28 cellular contexts compared by ENCODE assay signal in genomic region chr11:90423378-90423777, GRCh38.
DNase-seq lines count a peak whose midpoint lies in the region; TF ChIP-seq lines count a peak whose summit lies in the region.
"Had no signal": no experiment of that assay in that cellular context is flagged by ENCODE, and none has a peak within 500 bp of the region (broad histone marks: within the 10 kb centered on the region; RNA-seq: fewer than 3 reads in every experiment).

No MANE protein-coding gene starts in this region.

- H3K4me2 ChIP-seq in neural cell (ENCODE audit: low read length) = no peak overlapping the region
- H3K4me2 ChIP-seq: SK-N-SH had no signal

- CTCF ChIA-PET in MCF 10A (lab: Yijun Ruan, JAX) = interaction anchor here (0.7 to 0.8 kb wide), 2 partner anchors 24 to 218 kb away, joined by 3 to 4 read pairs; no protein-coding TSS in a partner anchor

- no peaks in the 10 kb centered on the region for H3K79me2 ChIP-seq in neural cell (replicated peaks; ENCODE audit: insufficient read depth, low read length)

- TF ChIP-seq CTCF in breast epithelium (IDR thresholded peaks at IDR 0.05) (no peak), MCF 10A (IDR thresholded peaks at IDR 0.05; ENCODE audit: unreplicated experiment) (no peak), endodermal cell (conservative IDR thresholded peaks at IDR 0.05) (no peak), neural cell (IDR thresholded peaks at IDR 0.05; ENCODE audit: poor library complexity, severe bottlenecking) (no peak), WERI-Rb-1 (IDR thresholded peaks at IDR 0.05; ENCODE audit: low read depth, low read length) (no peak)

- H3K4me1 Mint-ChIP-seq in MCF 10A (ENCODE audit: insufficient read depth, unreplicated experiment) = no peaks in the 10 kb centered on the region
- no peaks in the 10 kb centered on the region for H3K4me1 Mint-ChIP-seq in endodermal cell
- H3K4me1 Mint-ChIP-seq: activated CD4-positive, alpha-beta memory T cell treated with anti-CD3 and anti-CD28 coated beads, Interleukin-2, amount 10 ng/mL, durations not matched to agents 7 days and 5 days; activated naive CD8-positive, alpha-beta T cell treated with anti-CD3 and anti-CD28 coated beads, Interleukin-2, amount 10 ng/mL, durations not matched to agents 7 days and 5 days; central memory CD8-positive, alpha-beta T cell; neural crest cell had no signal

- H3K9me3 Mint-ChIP-seq in MCF 10A (ENCODE audit: unreplicated experiment) = no peaks in the 10 kb centered on the region
- no peaks in the 10 kb centered on the region for H3K9me3 Mint-ChIP-seq in endodermal cell
- H3K9me3 Mint-ChIP-seq: activated CD4-positive, alpha-beta memory T cell treated with anti-CD3 and anti-CD28 coated beads, Interleukin-2, amount 10 ng/mL, durations not matched to agents 7 days and 5 days; activated naive CD8-positive, alpha-beta T cell treated with anti-CD3 and anti-CD28 coated beads, Interleukin-2, amount 10 ng/mL, durations not matched to agents 7 days and 5 days; CD8-positive, alpha-beta T cell; central memory CD8-positive, alpha-beta T cell; neural crest cell; T-helper 1 cell treated with Interleukin-12 subunit alpha and Interleukin-12 subunit beta and Interleukin-4 antibody, amounts not matched to agents 30 μg/mL and 1 μg/mL, for 36 hours had no signal

- DNase-seq in breast epithelium (ENCODE audit: low spot score in 2 of 2) (no peak), MCF 10A (ENCODE audit: unreplicated experiment) (no peak), endodermal cell (no peak), amniotic stem cell (lab: John Stamatoyannopoulos, UW) (no peak), NCI-H2227 treated with DMSO at 0.1 percent for 48 hours (lab: John Stamatoyannopoulos, UW) (no peak), WERI-Rb-1 (no peak)
- no peak for DNase-seq in NK-92 treated with Interleukin-12 subunit alpha and Interleukin-12 subunit beta, amount 100 ng/mL, for 24 hours (lab: John Stamatoyannopoulos, UW)
- DNase-seq: activated CD4-positive, alpha-beta memory T cell treated with anti-CD3 and anti-CD28 coated beads, Interleukin-2, amount 10 ng/mL, durations not matched to agents 7 days and 5 days; activated CD4-positive, CD25-positive, alpha-beta regulatory T cell treated with anti-CD3 and anti-CD28 coated beads, Interleukin-2, amount 50 U/mL, for 72 hours; activated naive CD8-positive, alpha-beta T cell treated with anti-CD3 and anti-CD28 coated beads, Interleukin-2, amount 10 ng/mL, durations not matched to agents 7 days and 5 days; AML-193; CD8-positive, alpha-beta T cell; dermis blood vessel endothelial cell; DMS153; glutamatergic neuron; HCEC 1CT; NCI-H2029 treated with DMSO at 0.1 percent for 48 hours; NCI-H446; NCI-H82; posterior cingulate gyrus; sigmoid colon; SK-N-SH; stimulated activated naive CD4-positive, alpha-beta T cell had no signal

- TF ChIP-seq POLR2A in breast epithelium (IDR thresholded peaks at IDR 0.05) = no peak

- no peaks in the 10 kb centered on the region for H3K4me1 ChIP-seq in breast epithelium
- no peaks in the 10 kb centered on the region for H3K4me1 ChIP-seq in endodermal cell (ENCODE audit: control insufficient read depth, insufficient read depth, low read length)
- H3K4me1 ChIP-seq: sigmoid colon had no signal

- H3K27ac Mint-ChIP-seq in MCF 10A (ENCODE audit: low read depth, unreplicated experiment) = no peak overlapping the region
- H3K27ac Mint-ChIP-seq in endodermal cell = peak overlapping the region; percentile 55
- H3K27ac Mint-ChIP-seq: activated CD4-positive, alpha-beta memory T cell treated with anti-CD3 and anti-CD28 coated beads, Interleukin-2, amount 10 ng/mL, durations not matched to agents 7 days and 5 days; activated naive CD8-positive, alpha-beta T cell treated with anti-CD3 and anti-CD28 coated beads, Interleukin-2, amount 10 ng/mL, durations not matched to agents 7 days and 5 days; CD8-positive, alpha-beta T cell; T-helper 1 cell treated with Interleukin-12 subunit alpha and Interleukin-12 subunit beta and Interleukin-4 antibody, amounts not matched to agents 30 μg/mL and 1 μg/mL, for 36 hours had no signal

- H3K9me2 ChIP-seq in neural cell (ENCODE audit: insufficient read depth, low read length) = no peaks in the 10 kb centered on the region
- H3K9me2 ChIP-seq: SK-N-SH had no signal

- H3K27me3 ChIP-seq in breast epithelium (no peaks in the 10 kb centered on the region), endodermal cell (ENCODE audit: control insufficient read depth, insufficient read depth, low read length, poor library complexity, severe bottlenecking) (no peaks in the 10 kb centered on the region), neural cell (ENCODE audit: insufficient read depth, low read depth, low read length) (no peaks in the 10 kb centered on the region), WERI-Rb-1 (ENCODE audit: insufficient read depth, low read depth, severe bottlenecking) (no peaks in the 10 kb centered on the region)
- H3K27me3 ChIP-seq: sigmoid colon had no signal

- WGBS in endodermal cell (ENCODE audit: insufficient coverage in 1 of 2, insufficient read length in 1 of 2), 2 experiments = 91 to 100% methylated on average over 1 of the region's 1 CpG

- TF ChIP-seq EP300 in neural cell (conservative IDR thresholded peaks at IDR 0.05; ENCODE audit: poor library complexity, severe bottlenecking) = no peak

- H3K27ac ChIP-seq in breast epithelium = peak overlapping the region; percentile 37 to 54
- no peak overlapping the region for H3K27ac ChIP-seq in endodermal cell (ENCODE audit: low read depth, low read length)
- H3K27ac ChIP-seq in neural cell (ENCODE audit: low read length) = peak overlapping the region; percentile 15
- no peak overlapping the region for H3K27ac ChIP-seq in WERI-Rb-1
- H3K27ac ChIP-seq: sigmoid colon had no signal

- H3K9me3 ChIP-seq in breast epithelium (no peaks in the 10 kb centered on the region), endodermal cell (ENCODE audit: control insufficient read depth, low read length) (no peaks in the 10 kb centered on the region), neural cell (ENCODE audit: low read length) (no peaks in the 10 kb centered on the region), WERI-Rb-1 (ENCODE audit: severe bottlenecking) (no peaks in the 10 kb centered on the region)
- H3K9me3 ChIP-seq: sigmoid colon, SK-N-SH had no signal

- H2AFZ ChIP-seq in neural cell (ENCODE audit: low read depth, low read length) = no peak overlapping the region

- H3K9ac ChIP-seq in endodermal cell (ENCODE audit: extremely low read depth, low read length, poor library complexity, severe bottlenecking) = no peak overlapping the region
- no peak overlapping the region for H3K9ac ChIP-seq in neural cell (ENCODE audit: low read length)
- H3K9ac ChIP-seq: SK-N-SH had no signal

- H3K4me3 Mint-ChIP-seq in MCF 10A (ENCODE audit: unreplicated experiment) = no peak overlapping the region
- H3K4me3 Mint-ChIP-seq in endodermal cell = no peak overlapping the region
- H3K4me3 Mint-ChIP-seq: activated CD4-positive, alpha-beta memory T cell treated with anti-CD3 and anti-CD28 coated beads, Interleukin-2, amount 10 ng/mL, durations not matched to agents 7 days and 5 days; activated naive CD8-positive, alpha-beta T cell treated with anti-CD3 and anti-CD28 coated beads, Interleukin-2, amount 10 ng/mL, durations not matched to agents 7 days and 5 days; CD8-positive, alpha-beta T cell; central memory CD8-positive, alpha-beta T cell; neural crest cell; T-helper 1 cell treated with Interleukin-12 subunit alpha and Interleukin-12 subunit beta and Interleukin-4 antibody, amounts not matched to agents 30 μg/mL and 1 μg/mL, for 36 hours had no signal

- H3K4me3 ChIP-seq in breast epithelium (no peak overlapping the region), endodermal cell (ENCODE audit: low read length) (no peak overlapping the region), neural cell (ENCODE audit: low read length) (no peak overlapping the region), WERI-Rb-1 (ENCODE audit: low read depth, low read length) (no peak overlapping the region)
- H3K4me3 ChIP-seq: K562, sigmoid colon had no signal

- no peaks in the 10 kb centered on the region for H3K27me3 Mint-ChIP-seq in MCF 10A (ENCODE audit: insufficient read depth, unreplicated experiment)
- H3K27me3 Mint-ChIP-seq in endodermal cell (ENCODE audit: insufficient read depth) = no peaks in the 10 kb centered on the region
- H3K27me3 Mint-ChIP-seq: activated CD4-positive, alpha-beta memory T cell treated with anti-CD3 and anti-CD28 coated beads, Interleukin-2, amount 10 ng/mL, durations not matched to agents 7 days and 5 days; central memory CD8-positive, alpha-beta T cell had no signal

- no TSS peak for BruUV-seq in MCF 10A (replicated peaks; lab: Mats Ljungman, UMichigan)

- H4K20me1 ChIP-seq in neural cell (ENCODE audit: insufficient read depth) = no peaks in the 10 kb centered on the region

- H3K36me3 Mint-ChIP-seq in MCF 10A (ENCODE audit: insufficient read depth, unreplicated experiment) = no peaks in the 10 kb centered on the region
- no peaks in the 10 kb centered on the region for H3K36me3 Mint-ChIP-seq in endodermal cell (ENCODE audit: low read depth)
- H3K36me3 Mint-ChIP-seq: activated naive CD8-positive, alpha-beta T cell treated with anti-CD3 and anti-CD28 coated beads, Interleukin-2, amount 10 ng/mL, durations not matched to agents 7 days and 5 days; CD8-positive, alpha-beta T cell had no signal

- H3K36me3 ChIP-seq in breast epithelium (no peaks in the 10 kb centered on the region), endodermal cell (ENCODE audit: control insufficient read depth, insufficient read depth, low read length) (no peaks in the 10 kb centered on the region), neural cell (ENCODE audit: insufficient read depth, low read length) (no peaks in the 10 kb centered on the region), WERI-Rb-1 (no peaks in the 10 kb centered on the region)
- H3K36me3 ChIP-seq: sigmoid colon had no signal

- POLR2A ChIA-PET in MCF 10A (lab: Yijun Ruan, JAX) = no interaction called here

- TF ChIP-seq RAD21 in neural cell (conservative IDR thresholded peaks at IDR 0.05) = no peak

- intact Hi-C loops in breast epithelium (cut with DNase I; ENCODE audit: low total_unique reads) (no loop called here), MCF 10A (cut with micrococcal nuclease) (loop anchor here (10.0 kb wide), 1 partner anchor 49 kb away; no protein-coding TSS in a partner anchor)

- no peaks in the 10 kb centered on the region for H3F3A ChIP-seq in neural cell (ENCODE audit: insufficient read depth, low read length, poor library complexity, severe bottlenecking)

TF ChIP-seq in neural cell, 6 proteins besides CTCF, POLR2A, EP300 and RAD21 (continues in another document):
- no peak for TF ChIP-seq SMC3 (conservative IDR thresholded peaks at IDR 0.05; ENCODE audit: poor library complexity)

Comparison
In these comparisons a context has a peak if more than half of its experiments do, and no peak if none do; other contexts are left out.
1. H3K27ac ChIP-seq: peak in breast epithelium (2 of 2) and neural cell (single experiment); none in endodermal cell (single experiment) and WERI-Rb-1 (single experiment).